In genomic region chr6:20991910-20992309, GRCh38 we compare ENCODE assay signal across 29 cellular contexts.
"Had no signal": no experiment of that assay in that cellular context is flagged by ENCODE, and none has a peak within 500 bp of the region (broad histone marks: within the 10 kb centered on the region; RNA-seq: fewer than 3 reads in every experiment).

No MANE protein-coding gene starts in this region.

- DNase-seq: activated CD4-positive, alpha-beta T cell treated with anti-CD3 and anti-CD28 coated beads for 4 hours; activated CD8-positive, alpha-beta memory T cell treated with anti-CD3 and anti-CD28 coated beads, Interleukin-2, amount 50 U/mL, for 4 hours; activated CD8-positive, alpha-beta T cell treated with anti-CD3 and anti-CD28 coated beads for 36 hours; activated gamma-delta T cell treated with Interleukin-2 at 50 U/mL for 16 hours; activated naive CD4-positive, alpha-beta T cell treated with anti-CD3 and anti-CD28 coated beads, Interleukin-2, amount 10 ng/mL, durations not matched to agents 7 days and 5 days; activated naive CD8-positive, alpha-beta T cell treated with anti-CD3 and anti-CD28 coated beads for 36 hours; activated T-cell treated with anti-CD3 and anti-CD28 coated beads, Interleukin-2, amount 50 U/mL, for 72 hours; aorta; MG63; MV-4-11; NCI-H1092 treated with DMSO at 0.1 percent for 48 hours; NCI-H1417 treated with DMSO at 0.1 percent for 48 hours; NCI-H1694; NCI-H2029; NCI-H2107; NCI-H2171 treated with DMSO at 0.1 percent for 48 hours; NCI-H345; NCI-H510A; NCI-H526 treated with DMSO at 0.1 percent for 48 hours; OCI-M1; Peyer's patch; Right ventricle myocardium superior; SJCRH30; SK-N-SH; T-helper 1 cell; WERI-Rb-1 had no signal

- H3K9ac ChIP-seq: KMS-11, SK-N-SH had no signal

- H3K27ac ChIP-seq: KMS-11, Peyer's patch, RWPE1, SJCRH30, WERI-Rb-1 had no signal

- ATAC-seq: activated CD8-positive, alpha-beta T cell treated with anti-CD3 and anti-CD28 coated beads for 36 hours; activated T-cell treated with anti-CD3 and anti-CD28 coated beads, Interleukin-2, amount 50 U/mL, for 72 hours had no signal

- H3K4me1 ChIP-seq: Peyer's patch, SJCRH30 had no signal

- H3K4me2 ChIP-seq: KMS-11, SK-N-SH had no signal

- H3K9me3 ChIP-seq: MG63, Peyer's patch, SJCRH30, SK-N-SH had no signal

- H3K27me3 Mint-ChIP-seq: activated CD8-positive, alpha-beta T cell treated with anti-CD3 and anti-CD28 coated beads for 36 hours; activated naive CD4-positive, alpha-beta T cell treated with anti-CD3 and anti-CD28 coated beads, Interleukin-2, amount 10 ng/mL, durations not matched to agents 7 days and 5 days; activated naive CD8-positive, alpha-beta T cell treated with anti-CD3 and anti-CD28 coated beads for 36 hours had no signal

- H3K4me3 Mint-ChIP-seq: activated CD8-positive, alpha-beta T cell treated with anti-CD3 and anti-CD28 coated beads for 36 hours; activated naive CD4-positive, alpha-beta T cell treated with anti-CD3 and anti-CD28 coated beads, Interleukin-2, amount 10 ng/mL, durations not matched to agents 7 days and 5 days; activated naive CD8-positive, alpha-beta T cell treated with anti-CD3 and anti-CD28 coated beads for 36 hours; activated T-cell treated with anti-CD3 and anti-CD28 coated beads, Interleukin-2, amount 50 U/mL, for 72 hours had no signal

- H3K4me1 Mint-ChIP-seq: activated naive CD4-positive, alpha-beta T cell treated with anti-CD3 and anti-CD28 coated beads, Interleukin-2, amount 10 ng/mL, durations not matched to agents 7 days and 5 days; activated naive CD8-positive, alpha-beta T cell treated with anti-CD3 and anti-CD28 coated beads for 36 hours had no signal

- H3K27ac Mint-ChIP-seq: activated CD8-positive, alpha-beta T cell treated with anti-CD3 and anti-CD28 coated beads for 36 hours; activated naive CD4-positive, alpha-beta T cell treated with anti-CD3 and anti-CD28 coated beads, Interleukin-2, amount 10 ng/mL, durations not matched to agents 7 days and 5 days; activated naive CD8-positive, alpha-beta T cell treated with anti-CD3 and anti-CD28 coated beads for 36 hours; activated T-cell treated with anti-CD3 and anti-CD28 coated beads, Interleukin-2, amount 50 U/mL, for 72 hours; activated T-helper 2 cell treated with anti-CD3 and anti-CD28 coated beads, Interferon-gamma antibody, Interleukin-2, Interleukin-4, amounts not matched to agents 10 μg/mL and 5 μg/mL and 100 μg/mL, durations not matched to agents 14 hours and 24 hours and 36 hours had no signal

- H3K36me3 Mint-ChIP-seq: activated naive CD4-positive, alpha-beta T cell treated with anti-CD3 and anti-CD28 coated beads, Interleukin-2, amount 10 ng/mL, durations not matched to agents 7 days and 5 days had no signal

- H3K27me3 ChIP-seq: MG63, Peyer's patch, SJCRH30 had no signal

- H3K9me3 Mint-ChIP-seq: activated CD8-positive, alpha-beta T cell treated with anti-CD3 and anti-CD28 coated beads for 36 hours; activated T-helper 2 cell treated with anti-CD3 and anti-CD28 coated beads, Interferon-gamma antibody, Interleukin-2, Interleukin-4, amounts not matched to agents 10 μg/mL and 5 μg/mL and 100 μg/mL, durations not matched to agents 14 hours and 24 hours and 36 hours had no signal

- H3K36me3 ChIP-seq: MG63, Peyer's patch, SJCRH30 had no signal

- H3K4me3 ChIP-seq: MG63, Peyer's patch, SJCRH30 had no signal
